In the genomic region with DNA sequence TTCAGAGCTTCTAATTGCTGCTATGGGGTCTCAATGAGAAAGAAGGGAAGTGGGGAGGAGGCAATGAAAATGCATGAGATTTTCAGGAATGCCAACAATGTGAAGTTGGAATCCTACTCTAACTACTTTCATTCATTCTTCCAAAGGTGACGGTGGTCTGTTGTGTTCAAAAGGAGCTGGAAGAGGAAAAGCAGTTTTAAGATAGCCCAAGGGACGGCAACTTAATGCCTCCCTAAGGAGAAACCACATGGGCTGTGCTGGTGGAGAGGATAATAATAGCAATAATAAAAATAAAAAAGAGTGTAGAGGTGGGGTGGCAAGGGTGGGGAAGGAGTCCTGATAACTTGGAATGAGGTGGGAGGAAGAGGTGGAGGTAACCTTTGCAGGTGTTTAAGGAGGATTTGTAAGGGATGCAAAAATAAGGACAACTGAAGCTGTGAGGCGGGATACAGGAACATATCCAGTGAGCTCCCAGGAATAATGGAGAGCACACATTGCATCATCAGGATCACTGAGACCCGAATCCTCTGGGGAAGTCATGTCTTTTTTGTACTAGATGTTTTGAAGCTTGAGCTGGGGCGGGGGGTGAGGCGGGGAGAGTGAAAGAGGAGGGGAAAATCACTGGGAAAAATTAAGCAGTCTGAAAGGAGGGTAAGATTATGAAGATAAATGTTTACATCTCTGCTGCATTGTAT, we compare ENCODE assay signal across 20 cellular contexts.
DNase-seq lines count a peak whose midpoint lies in the region; ATAC-seq and TF ChIP-seq lines count a peak whose summit lies in the region.
"Had no signal": no experiment of that assay in that cellular context is flagged by ENCODE, and none has a peak within 500 bp of the region (broad histone marks: within the 10 kb centered on the region; RNA-seq: fewer than 3 reads in every experiment).

No MANE protein-coding gene starts in this region.

- no peaks in the 10 kb centered on the region for H3K36me3 Mint-ChIP-seq in progenitor cell of endocrine pancreas (ENCODE audit: insufficient read depth)
- H3K36me3 Mint-ChIP-seq: activated naive CD8-positive, alpha-beta T cell treated with anti-CD3 and anti-CD28 coated beads for 36 hours; memory B cell; natural killer cell had no signal

- WGBS in HUES64, result 61% methylated on average over 5 of the region's 6 CpGs

- H3K27ac Mint-ChIP-seq in progenitor cell of endocrine pancreas, result no peak overlapping the region
- H3K27ac Mint-ChIP-seq: activated naive CD8-positive, alpha-beta T cell treated with anti-CD3 and anti-CD28 coated beads for 36 hours; memory B cell; natural killer cell had no signal

- TF ChIP-seq CTCF in progenitor cell of endocrine pancreas (IDR thresholded peaks at IDR 0.05; ENCODE audit: unreplicated experiment), result no peak

- H3K4me1 Mint-ChIP-seq in progenitor cell of endocrine pancreas (ENCODE audit: low read depth), result peaks cover 8% of the 10 kb centered on the region
- H3K4me1 Mint-ChIP-seq: activated naive CD8-positive, alpha-beta T cell treated with anti-CD3 and anti-CD28 coated beads for 36 hours; memory B cell; natural killer cell had no signal

- H3K27me3 ChIP-seq in HUES64 (ENCODE audit: insufficient read depth, low read length) (no peaks in the 10 kb centered on the region), iPS-18a (ENCODE audit: control insufficient read depth, insufficient read depth, low read length) (no peaks in the 10 kb centered on the region)
- H3K27me3 ChIP-seq: breast epithelium, testis had no signal

- H3K4me1 ChIP-seq in HUES64 (ENCODE audit: insufficient read depth, low read length) (peaks cover 67% of the 10 kb centered on the region), iPS-18a (ENCODE audit: control insufficient read depth, low read depth, low read length) (peaks cover 52% of the 10 kb centered on the region)
- H3K4me1 ChIP-seq: breast epithelium had no signal

- H3K9me3 ChIP-seq in HUES64 (ENCODE audit: insufficient read depth, low read depth, low read length) (no peaks in the 10 kb centered on the region), iPS-18a (ENCODE audit: control insufficient read depth, low read depth, low read length) (no peaks in the 10 kb centered on the region)
- H3K9me3 ChIP-seq: breast epithelium, testis had no signal

- peak overlapping the region; percentile 17; the same call in 1 of the 2 replicates for H3K4me3 ChIP-seq in HUES64 (ENCODE audit: low read length)
- no peak overlapping the region for H3K4me3 ChIP-seq in iPS-18a (ENCODE audit: low read length)
- H3K4me3 ChIP-seq: breast epithelium, GM12878, testis had no signal

- H3K9ac ChIP-seq in HUES64 (ENCODE audit: low read depth, low read length) (peak overlapping the region; percentile 52), iPS-18a (ENCODE audit: low read length) (peak overlapping the region; percentile 55)

- no peaks in the 10 kb centered on the region for H3K9me3 Mint-ChIP-seq in progenitor cell of endocrine pancreas (ENCODE audit: low read depth)
- H3K9me3 Mint-ChIP-seq: activated naive CD8-positive, alpha-beta T cell treated with anti-CD3 and anti-CD28 coated beads for 36 hours; memory B cell; natural killer cell had no signal

- H3K27ac ChIP-seq in HUES64 (ENCODE audit: low read depth, low read length) (peak overlapping the region; percentile 83), iPS-18a (ENCODE audit: low read length) (peak overlapping the region; percentile 71)
- H3K27ac ChIP-seq: breast epithelium, testis had no signal

- DNase-seq in astrocyte of the hippocampus (ENCODE audit: low read depth, low spot score) (peak; percentile 67), pons (ENCODE audit: low spot score) (peak; percentile 59), NOMO-1 treated with DMSO at 0.1 percent for 48 hours (lab: John Stamatoyannopoulos, UW; ENCODE audit: unreplicated experiment) (no peak), progenitor cell of endocrine pancreas (ENCODE audit: low spot score, unreplicated experiment) (no peak)
- DNase-seq: activated CD4-positive, alpha-beta T cell treated with anti-CD3 and anti-CD28 coated beads, Interleukin-2, amount 50 U/mL, for 4 hours; activated naive CD8-positive, alpha-beta T cell treated with anti-CD3 and anti-CD28 coated beads for 36 hours; activated T-cell treated with anti-CD3 and anti-CD28 coated beads, Interleukin-2, amount 50 U/mL, for 1 hour; AML-193; EL; natural killer cell; NCI-H1436 treated with DMSO at 0.1 percent for 48 hours; NCI-H446 treated with DMSO at 0.1 percent for 48 hours; stimulated activated CD4-positive, alpha-beta T cell treated with anti-CD3 and anti-CD28 coated beads, Interleukin-12 subunit alpha, Interleukin-12 subunit beta, amount 100 ng/mL, for 4 hours; testis had no signal

- ATAC-seq in GM18519 (IDR thresholded peaks at IDR 0.05; ENCODE audit: low FRiP score, unreplicated experiment), result no peak
- ATAC-seq: GM12878, natural killer cell had no signal

- H3K36me3 ChIP-seq in HUES64 (ENCODE audit: insufficient read depth, low read length), result no peaks in the 10 kb centered on the region
- H3K36me3 ChIP-seq in iPS-18a (ENCODE audit: control insufficient read depth, low read depth, low read length), result no peaks in the 10 kb centered on the region
- H3K36me3 ChIP-seq: breast epithelium had no signal

- no peak overlapping the region for H3K4me3 Mint-ChIP-seq in progenitor cell of endocrine pancreas (ENCODE audit: low read depth)
- H3K4me3 Mint-ChIP-seq: activated naive CD8-positive, alpha-beta T cell treated with anti-CD3 and anti-CD28 coated beads for 36 hours; memory B cell; natural killer cell had no signal

- peaks cover 91% of the 10 kb centered on the region for H3K27me3 Mint-ChIP-seq in progenitor cell of endocrine pancreas

Comparison
In these comparisons a context has a peak if more than half of its experiments do, and no peak if none do; other contexts are left out.
1. DNase-seq: peak in astrocyte of the hippocampus (single experiment) and pons (single experiment); none in NOMO-1 treated with DMSO at 0.1 percent for 48 hours (single experiment) and progenitor cell of endocrine pancreas (single experiment).